Comparison of ENCODE assay signal across 17 cellular contexts in the genomic region with DNA sequence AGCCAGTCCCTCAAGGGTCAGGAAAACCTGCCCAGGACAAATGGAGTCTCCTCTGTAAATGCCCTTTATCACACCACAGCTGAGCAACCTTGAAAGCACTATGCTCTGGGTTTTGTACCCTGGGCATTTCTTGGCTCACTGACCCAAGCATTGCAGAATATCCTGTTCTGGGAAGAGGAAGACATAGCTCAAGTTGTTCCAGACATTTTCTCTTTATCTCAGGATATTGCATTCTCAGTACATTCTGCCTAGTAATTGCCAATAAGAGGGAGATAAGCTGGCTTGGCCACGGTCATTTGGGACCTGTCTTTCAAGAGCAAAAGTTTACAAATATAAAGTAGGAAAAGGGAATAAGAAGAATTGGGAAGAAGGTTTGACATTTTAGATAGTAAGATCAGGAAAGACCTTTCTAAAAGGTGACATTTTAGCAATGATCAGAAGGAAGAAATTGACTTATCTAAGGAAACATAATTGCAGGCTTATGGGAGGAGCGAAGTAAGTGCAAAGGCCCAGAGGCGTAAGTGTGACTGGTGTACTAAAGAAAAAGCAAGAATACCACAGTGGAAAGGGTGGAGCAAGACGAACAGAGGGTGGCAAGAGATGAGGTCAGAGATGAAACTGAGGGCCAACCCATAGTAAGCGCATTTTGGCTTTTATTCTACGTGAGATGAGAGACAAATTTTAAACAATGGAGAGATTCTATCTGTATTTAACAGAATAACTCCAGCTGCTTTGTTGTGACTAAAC.
"Had no signal": no experiment of that assay in that cellular context is flagged by ENCODE, and none has a peak within 500 bp of the region (broad histone marks: within the 10 kb centered on the region; RNA-seq: fewer than 3 reads in every experiment).

No MANE protein-coding gene starts in this region.

- H3K9ac ChIP-seq: parathyroid adenoma had no signal

- H3K4me3 ChIP-seq: cardiac muscle cell, left lung, thyroid gland had no signal

- H3K36me3 ChIP-seq: cardiac muscle cell, left lung, thyroid gland, WERI-Rb-1 had no signal

- DNase-seq: activated CD4-positive, alpha-beta T cell treated with anti-CD3 and anti-CD28 coated beads for 36 hours; activated CD4-positive, alpha-beta T cell treated with anti-CD3 and anti-CD28 coated beads, Interleukin-2, amount 50 U/mL, for 48 hours; activated gamma-delta T cell treated with Interleukin-2 at 50 U/mL for 16 hours; amniotic stem cell; dermis blood vessel endothelial cell; effector memory CD4-positive, alpha-beta T cell; foreskin keratinocyte; hypothalamus; islet precursor cell; left lung; naive thymus-derived CD4-positive, alpha-beta T cell; stimulated activated CD8-positive, alpha-beta memory T cell treated with anti-CD3 and anti-CD28 coated beads, Interleukin-4, amount 100 ng/mL, for 48 hours; stimulated activated naive CD4-positive, alpha-beta T cell; thyroid gland; WERI-Rb-1 had no signal

- H3K27me3 ChIP-seq: cardiac muscle cell, foreskin keratinocyte, left lung, thyroid gland had no signal

- ATAC-seq: activated CD4-positive, alpha-beta T cell treated with anti-CD3 and anti-CD28 coated beads for 36 hours; foreskin keratinocyte; left lung; naive thymus-derived CD4-positive, alpha-beta T cell had no signal

- H3K4me1 ChIP-seq: foreskin keratinocyte, left lung, parathyroid adenoma, thyroid gland had no signal

- H3K27ac ChIP-seq: cardiac muscle cell, foreskin keratinocyte, left lung, parathyroid adenoma, thyroid gland, WERI-Rb-1 had no signal

- H3K9me3 ChIP-seq: thyroid gland had no signal
